ENCODE assay signal across 1 cellular context in genomic region chr4:113675731-113676707, GRCh38.
A peak's percentile ranks its signal among the peaks of the same experiment; 100 is the strongest.
TF ChIP-seq lines count a peak whose summit lies in the region.

No MANE protein-coding gene starts in this region.

TF ChIP-seq in HepG2, 621 proteins besides CTCF, POLR2A, EP300 and RAD21 (continued from another document):
- TF ChIP-seq ARID5B (CRISPR knock-in tag; IDR thresholded peaks at IDR 0.05) (0 out of 2 replicates have a peak, but pooled peaks have one; percentile 34), FOXA1 (IDR thresholded peaks at IDR 0.05) (no peak), FOXA1 (CRISPR knock-in tag; IDR thresholded peaks at IDR 0.05) (0 out of 2 replicates have a peak, but pooled peaks have one; percentile 14), HNRNPUL1 (IDR thresholded peaks at IDR 0.05; ENCODE audit: low read depth, low read length) (no peak), ZBTB49 (CRISPR knock-in tag; IDR thresholded peaks at IDR 0.05; ENCODE audit: borderline replicate concordance) (no peak), KAT7 (CRISPR knock-in tag; IDR thresholded peaks at IDR 0.05; ENCODE audit: borderline replicate concordance) (no peak), HOMEZ (CRISPR knock-in tag; IDR thresholded peaks at IDR 0.05; ENCODE audit: low read depth) (0 out of 2 replicates have a peak, but pooled peaks have one; percentile 36), TCF7 (IDR thresholded peaks at IDR 0.05; ENCODE audit: low read depth) (no peak), MXD4 (CRISPR knock-in tag; IDR thresholded peaks at IDR 0.05) (no peak), ZNF652 (CRISPR knock-in tag; IDR thresholded peaks at IDR 0.05; ENCODE audit: borderline replicate concordance, low read depth) (peak; percentile 80), JUN (CRISPR knock-in tag; IDR thresholded peaks at IDR 0.05) (no peak), POGZ (CRISPR knock-in tag; IDR thresholded peaks at IDR 0.05) (0 out of 2 replicates have a peak, but pooled peaks have one; percentile 15), HDAC1 (CRISPR knock-in tag; IDR thresholded peaks at IDR 0.05) (no peak), GATAD2A (CRISPR knock-in tag; IDR thresholded peaks at IDR 0.05) (peak; percentile 54), CBX2 (IDR thresholded peaks at IDR 0.05; ENCODE audit: low read depth, low read length) (no peak), CBX2 (CRISPR knock-in tag; IDR thresholded peaks at IDR 0.05; ENCODE audit: low read depth) (no peak), NR2C2 (CRISPR knock-in tag; IDR thresholded peaks at IDR 0.05; ENCODE audit: borderline replicate concordance) (peak; percentile 17; the same call in 1 of the 2 replicates)
